ENCODE assay signal across 30 cellular contexts in genomic region chr2:26283606-26284005, GRCh38.
"Had no signal": no experiment of that assay in that cellular context is flagged by ENCODE, and none has a peak within 500 bp of the region (broad histone marks: within the 10 kb centered on the region; RNA-seq: fewer than 3 reads in every experiment).

No MANE protein-coding gene starts in this region.

- H3K4me2 ChIP-seq: hepatocyte had no signal

- ATAC-seq: gastrocnemius medialis; left ventricle myocardium superior; naive thymus-derived CD4-positive, alpha-beta T cell; right lobe of liver; stimulated activated memory B cell treated with anti-CD40 and anti-IgM and Interleukin-4, amounts not matched to agents 10 μg/mL and 1 μg/mL and 100 μg/mL, for 72 hours had no signal

- H3K27me3 Mint-ChIP-seq: activated CD4-positive, alpha-beta memory T cell treated with anti-CD3 and anti-CD28 coated beads for 36 hours; activated CD4-positive, alpha-beta T cell treated with anti-CD3 and anti-CD28 coated beads, Interleukin-2, amount 10 ng/mL, durations not matched to agents 24 days and 14 days; activated naive CD8-positive, alpha-beta T cell; activated T-cell treated with anti-CD3 and anti-CD28 coated beads, Interleukin-2, amount 50 U/mL, for 24 hours; naive thymus-derived CD4-positive, alpha-beta T cell; progenitor cell of endocrine pancreas; stimulated activated memory B cell treated with anti-CD40 and anti-IgM and Interleukin-4, amounts not matched to agents 10 μg/mL and 1 μg/mL and 100 μg/mL, for 72 hours had no signal

- H3K27ac Mint-ChIP-seq: activated CD4-positive, alpha-beta memory T cell treated with anti-CD3 and anti-CD28 coated beads for 36 hours; activated CD4-positive, alpha-beta T cell treated with anti-CD3 and anti-CD28 coated beads, Interleukin-2, amount 10 ng/mL, durations not matched to agents 24 days and 14 days; activated naive CD8-positive, alpha-beta T cell; activated T-cell treated with anti-CD3 and anti-CD28 coated beads, Interleukin-2, amount 50 U/mL, for 24 hours; activated T-helper 2 cell treated with anti-CD3 and anti-CD28 coated beads, Interferon-gamma antibody, Interleukin-2, Interleukin-4, amounts not matched to agents 10 μg/mL and 5 μg/mL and 100 μg/mL, durations not matched to agents 14 hours and 24 hours and 36 hours; mesothelial cell of epicardium; stimulated activated memory B cell treated with anti-CD40 and anti-IgM and Interleukin-4, amounts not matched to agents 10 μg/mL and 1 μg/mL and 100 μg/mL, for 72 hours; T-helper 1 cell treated with Interleukin-12 subunit alpha and Interleukin-12 subunit beta and Interleukin-4 antibody, amounts not matched to agents 30 μg/mL and 1 μg/mL, for 36 hours had no signal

- H3K9me3 Mint-ChIP-seq: activated CD4-positive, alpha-beta memory T cell treated with anti-CD3 and anti-CD28 coated beads for 36 hours; activated CD4-positive, alpha-beta T cell treated with anti-CD3 and anti-CD28 coated beads, Interleukin-2, amount 10 ng/mL, durations not matched to agents 24 days and 14 days; activated T-cell treated with anti-CD3 and anti-CD28 coated beads, Interleukin-2, amount 50 U/mL, for 24 hours; activated T-helper 2 cell treated with anti-CD3 and anti-CD28 coated beads, Interferon-gamma antibody, Interleukin-2, Interleukin-4, amounts not matched to agents 10 μg/mL and 5 μg/mL and 100 μg/mL, durations not matched to agents 14 hours and 24 hours and 36 hours; mesothelial cell of epicardium; naive thymus-derived CD4-positive, alpha-beta T cell; stimulated activated memory B cell treated with anti-CD40 and anti-IgM and Interleukin-4, amounts not matched to agents 10 μg/mL and 1 μg/mL and 100 μg/mL, for 72 hours; T-helper 1 cell treated with Interleukin-12 subunit alpha and Interleukin-12 subunit beta and Interleukin-4 antibody, amounts not matched to agents 30 μg/mL and 1 μg/mL, for 36 hours had no signal

- H3K79me2 ChIP-seq: hepatocyte had no signal

- H3K9me3 ChIP-seq: gastrocnemius medialis, ovary, right lobe of liver, suprapubic skin, tibial artery had no signal

- H3K4me1 Mint-ChIP-seq: activated CD4-positive, alpha-beta T cell treated with anti-CD3 and anti-CD28 coated beads, Interleukin-2, amount 10 ng/mL, durations not matched to agents 24 days and 14 days; mesothelial cell of epicardium; naive thymus-derived CD4-positive, alpha-beta T cell; stimulated activated memory B cell treated with anti-CD40 and anti-IgM and Interleukin-4, amounts not matched to agents 10 μg/mL and 1 μg/mL and 100 μg/mL, for 72 hours had no signal

- H3K36me3 ChIP-seq: ovary had no signal

- H3K27me3 ChIP-seq: gastrocnemius medialis, hepatocyte, ovary, right lobe of liver, suprapubic skin, tibial artery had no signal

- DNase-seq: activated CD4-positive, alpha-beta memory T cell treated with anti-CD3 and anti-CD28 coated beads for 36 hours; activated CD4-positive, alpha-beta T cell treated with anti-CD3 and anti-CD28 coated beads, Interleukin-2, amount 10 ng/mL, durations not matched to agents 24 days and 14 days; activated CD4-positive, CD25-positive, alpha-beta regulatory T cell treated with anti-CD3 and anti-CD28 coated beads, Interleukin-2, amount 50 U/mL, for 72 hours; activated CD8-positive, alpha-beta memory T cell treated with anti-CD3 and anti-CD28 coated beads, Interleukin-2, amount 50 U/mL, for 4 hours; activated T-cell treated with anti-CD3 and anti-CD28 coated beads, Interleukin-2, amount 50 U/mL, for 24 hours; anterior cingulate cortex; dermis blood vessel endothelial cell; effector CD4-positive, alpha-beta T cell; gastrocnemius medialis; glutamatergic neuron; islet precursor cell; left cardiac atrium; left ventricle myocardium superior; naive thymus-derived CD4-positive, alpha-beta T cell; ovary; right lobe of liver; stimulated activated CD4-positive, alpha-beta T cell treated with anti-CD3 and anti-CD28 coated beads, Interleukin-1b, Interleukin-23, amount 100 ng/mL, for 48 hours; stimulated activated CD4-positive, alpha-beta T cell treated with anti-CD3 and anti-CD28 coated beads, Interleukin-4, amount 100 ng/mL, for 4 hours; stimulated activated CD8-positive, alpha-beta memory T cell treated with anti-CD3 and anti-CD28 coated beads, Interleukin-4, amount 100 ng/mL, for 48 hours; T1000; tibial artery had no signal

- H3K4me3 ChIP-seq: gastrocnemius medialis, hepatocyte, ovary, right lobe of liver, skin epidermis, suprapubic skin, tibial artery had no signal

- H3K27ac ChIP-seq: gastrocnemius medialis, hepatocyte, ovary, right lobe of liver, skin epidermis, suprapubic skin, tibial artery had no signal

- H3K4me3 Mint-ChIP-seq: activated CD4-positive, alpha-beta memory T cell treated with anti-CD3 and anti-CD28 coated beads for 36 hours; activated CD4-positive, alpha-beta T cell treated with anti-CD3 and anti-CD28 coated beads, Interleukin-2, amount 10 ng/mL, durations not matched to agents 24 days and 14 days; activated naive CD8-positive, alpha-beta T cell; activated T-cell treated with anti-CD3 and anti-CD28 coated beads, Interleukin-2, amount 50 U/mL, for 24 hours; mesothelial cell of epicardium; naive thymus-derived CD4-positive, alpha-beta T cell; stimulated activated memory B cell treated with anti-CD40 and anti-IgM and Interleukin-4, amounts not matched to agents 10 μg/mL and 1 μg/mL and 100 μg/mL, for 72 hours; T-helper 1 cell treated with Interleukin-12 subunit alpha and Interleukin-12 subunit beta and Interleukin-4 antibody, amounts not matched to agents 30 μg/mL and 1 μg/mL, for 36 hours had no signal

- H2AFZ ChIP-seq: hepatocyte had no signal

- H3K4me1 ChIP-seq: gastrocnemius medialis, suprapubic skin, tibial artery had no signal
